ENCODE assay signal across 1 cellular context in the genomic region with DNA sequence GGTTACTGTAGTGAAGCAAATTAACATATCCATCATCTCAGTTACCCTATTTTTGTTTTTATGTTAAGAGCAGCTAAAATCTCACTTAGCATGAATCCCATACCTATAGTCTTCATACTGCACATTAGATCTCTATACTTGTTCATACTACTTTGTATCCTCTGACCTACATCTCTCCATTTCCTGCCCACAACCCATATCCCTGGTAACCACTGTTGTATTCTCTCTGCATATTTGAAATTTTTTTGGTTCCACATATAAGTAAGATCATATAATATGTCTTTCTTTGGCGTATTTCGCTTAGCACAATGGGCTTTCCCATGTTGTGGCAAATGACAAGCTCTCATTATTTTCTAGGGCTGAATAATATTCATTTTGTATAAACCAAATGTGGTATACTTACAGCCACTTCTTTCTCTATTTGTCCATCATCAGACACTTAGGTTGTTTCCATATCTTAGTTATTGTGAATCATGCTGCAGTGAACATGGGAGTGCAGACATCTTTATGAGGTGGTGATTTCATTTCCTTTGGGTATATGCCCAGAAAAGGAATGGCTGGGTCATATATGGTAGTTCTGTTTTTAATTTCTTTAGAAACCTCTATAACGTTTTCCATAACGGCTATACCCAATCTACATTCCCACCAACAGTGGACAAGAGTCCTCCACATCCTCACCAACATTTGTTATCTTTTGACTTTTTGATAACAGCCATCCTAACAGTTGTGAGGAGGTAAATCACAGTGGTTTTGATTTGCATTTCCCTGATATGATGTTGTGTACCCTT.
TF ChIP-seq lines count a peak whose summit lies in the region.

No MANE protein-coding gene starts in this region.

TF ChIP-seq in SK-N-SH, 30 proteins besides CTCF, POLR2A, EP300 and RAD21 (continued from another document):
- TF ChIP-seq FOSL2 (IDR thresholded peaks at IDR 0.05; ENCODE audit: borderline replicate concordance, low read depth) (peak; percentile 44; the same call in 1 of the 2 replicates), MXI1 (IDR thresholded peaks at IDR 0.05; ENCODE audit: low read depth, low read length) (no peak), SMC3 (IDR thresholded peaks at IDR 0.05; ENCODE audit: low read depth, low read length) (no peak), ELF1 (IDR thresholded peaks at IDR 0.05) (no peak), FOXJ3 (CRISPR knock-in tag; IDR thresholded peaks at IDR 0.05) (no peak), JUND (IDR thresholded peaks at IDR 0.05) (peak; percentile 41), NRF1 (IDR thresholded peaks at IDR 0.05; ENCODE audit: low read depth, low read length) (no peak), SIN3A (IDR thresholded peaks at IDR 0.05; ENCODE audit: borderline replicate concordance, low read depth, low read length) (no peak), RCOR1 (IDR thresholded peaks at IDR 0.05; ENCODE audit: low read length) (no peak), RXRA (IDR thresholded peaks at IDR 0.05; ENCODE audit: borderline replicate concordance, low read depth) (no peak), POLR2AphosphoS5 (IDR thresholded peaks at IDR 0.05; ENCODE audit: low read depth, low read length) (no peak), GABPA (IDR thresholded peaks at IDR 0.05; ENCODE audit: low read depth) (no peak), FOXM1 (IDR thresholded peaks at IDR 0.05; ENCODE audit: low read depth) (no peak), RFX5 (IDR thresholded peaks at IDR 0.05; ENCODE audit: low read length) (no peak)
- TF ChIP-seq, protein P1, sequence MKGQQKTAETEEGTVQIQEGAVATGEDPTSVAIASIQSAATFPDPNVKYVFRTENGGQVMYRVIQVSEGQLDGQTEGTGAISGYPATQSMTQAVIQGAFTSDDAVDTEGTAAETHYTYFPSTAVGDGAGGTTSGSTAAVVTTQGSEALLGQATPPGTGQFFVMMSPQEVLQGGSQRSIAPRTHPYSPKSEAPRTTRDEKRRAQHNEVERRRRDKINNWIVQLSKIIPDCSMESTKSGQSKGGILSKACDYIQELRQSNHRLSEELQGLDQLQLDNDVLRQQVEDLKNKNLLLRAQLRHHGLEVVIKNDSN (IDR thresholded peaks at IDR 0.05; ENCODE audit: borderline replicate concordance, low read depth): no peak
- TF ChIP-seq, protein P2, sequence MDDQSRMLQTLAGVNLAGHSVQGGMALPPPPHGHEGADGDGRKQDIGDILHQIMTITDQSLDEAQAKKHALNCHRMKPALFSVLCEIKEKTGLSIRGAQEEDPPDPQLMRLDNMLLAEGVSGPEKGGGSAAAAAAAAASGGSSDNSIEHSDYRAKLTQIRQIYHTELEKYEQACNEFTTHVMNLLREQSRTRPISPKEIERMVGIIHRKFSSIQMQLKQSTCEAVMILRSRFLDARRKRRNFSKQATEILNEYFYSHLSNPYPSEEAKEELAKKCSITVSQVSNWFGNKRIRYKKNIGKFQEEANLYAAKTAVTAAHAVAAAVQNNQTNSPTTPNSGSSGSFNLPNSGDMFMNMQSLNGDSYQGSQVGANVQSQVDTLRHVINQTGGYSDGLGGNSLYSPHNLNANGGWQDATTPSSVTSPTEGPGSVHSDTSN (IDR thresholded peaks at IDR 0.05): peak; percentile 37; the same call in 1 of the 2 replicates
- TF ChIP-seq, protein P3, sequence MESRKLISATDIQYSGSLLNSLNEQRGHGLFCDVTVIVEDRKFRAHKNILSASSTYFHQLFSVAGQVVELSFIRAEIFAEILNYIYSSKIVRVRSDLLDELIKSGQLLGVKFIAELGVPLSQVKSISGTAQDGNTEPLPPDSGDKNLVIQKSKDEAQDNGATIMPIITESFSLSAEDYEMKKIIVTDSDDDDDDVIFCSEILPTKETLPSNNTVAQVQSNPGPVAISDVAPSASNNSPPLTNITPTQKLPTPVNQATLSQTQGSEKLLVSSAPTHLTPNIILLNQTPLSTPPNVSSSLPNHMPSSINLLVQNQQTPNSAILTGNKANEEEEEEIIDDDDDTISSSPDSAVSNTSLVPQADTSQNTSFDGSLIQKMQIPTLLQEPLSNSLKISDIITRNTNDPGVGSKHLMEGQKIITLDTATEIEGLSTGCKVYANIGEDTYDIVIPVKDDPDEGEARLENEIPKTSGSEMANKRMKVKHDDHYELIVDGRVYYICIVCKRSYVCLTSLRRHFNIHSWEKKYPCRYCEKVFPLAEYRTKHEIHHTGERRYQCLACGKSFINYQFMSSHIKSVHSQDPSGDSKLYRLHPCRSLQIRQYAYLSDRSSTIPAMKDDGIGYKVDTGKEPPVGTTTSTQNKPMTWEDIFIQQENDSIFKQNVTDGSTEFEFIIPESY (IDR thresholded peaks at IDR 0.05; ENCODE audit: borderline replicate concordance, low read depth): no peak
- TF ChIP-seq, protein P4, sequence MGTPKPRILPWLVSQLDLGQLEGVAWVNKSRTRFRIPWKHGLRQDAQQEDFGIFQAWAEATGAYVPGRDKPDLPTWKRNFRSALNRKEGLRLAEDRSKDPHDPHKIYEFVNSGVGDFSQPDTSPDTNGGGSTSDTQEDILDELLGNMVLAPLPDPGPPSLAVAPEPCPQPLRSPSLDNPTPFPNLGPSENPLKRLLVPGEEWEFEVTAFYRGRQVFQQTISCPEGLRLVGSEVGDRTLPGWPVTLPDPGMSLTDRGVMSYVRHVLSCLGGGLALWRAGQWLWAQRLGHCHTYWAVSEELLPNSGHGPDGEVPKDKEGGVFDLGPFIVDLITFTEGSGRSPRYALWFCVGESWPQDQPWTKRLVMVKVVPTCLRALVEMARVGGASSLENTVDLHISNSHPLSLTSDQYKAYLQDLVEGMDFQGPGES (IDR thresholded peaks at IDR 0.05; ENCODE audit: low read depth, low read length): no peak
- TF ChIP-seq, protein P5, sequence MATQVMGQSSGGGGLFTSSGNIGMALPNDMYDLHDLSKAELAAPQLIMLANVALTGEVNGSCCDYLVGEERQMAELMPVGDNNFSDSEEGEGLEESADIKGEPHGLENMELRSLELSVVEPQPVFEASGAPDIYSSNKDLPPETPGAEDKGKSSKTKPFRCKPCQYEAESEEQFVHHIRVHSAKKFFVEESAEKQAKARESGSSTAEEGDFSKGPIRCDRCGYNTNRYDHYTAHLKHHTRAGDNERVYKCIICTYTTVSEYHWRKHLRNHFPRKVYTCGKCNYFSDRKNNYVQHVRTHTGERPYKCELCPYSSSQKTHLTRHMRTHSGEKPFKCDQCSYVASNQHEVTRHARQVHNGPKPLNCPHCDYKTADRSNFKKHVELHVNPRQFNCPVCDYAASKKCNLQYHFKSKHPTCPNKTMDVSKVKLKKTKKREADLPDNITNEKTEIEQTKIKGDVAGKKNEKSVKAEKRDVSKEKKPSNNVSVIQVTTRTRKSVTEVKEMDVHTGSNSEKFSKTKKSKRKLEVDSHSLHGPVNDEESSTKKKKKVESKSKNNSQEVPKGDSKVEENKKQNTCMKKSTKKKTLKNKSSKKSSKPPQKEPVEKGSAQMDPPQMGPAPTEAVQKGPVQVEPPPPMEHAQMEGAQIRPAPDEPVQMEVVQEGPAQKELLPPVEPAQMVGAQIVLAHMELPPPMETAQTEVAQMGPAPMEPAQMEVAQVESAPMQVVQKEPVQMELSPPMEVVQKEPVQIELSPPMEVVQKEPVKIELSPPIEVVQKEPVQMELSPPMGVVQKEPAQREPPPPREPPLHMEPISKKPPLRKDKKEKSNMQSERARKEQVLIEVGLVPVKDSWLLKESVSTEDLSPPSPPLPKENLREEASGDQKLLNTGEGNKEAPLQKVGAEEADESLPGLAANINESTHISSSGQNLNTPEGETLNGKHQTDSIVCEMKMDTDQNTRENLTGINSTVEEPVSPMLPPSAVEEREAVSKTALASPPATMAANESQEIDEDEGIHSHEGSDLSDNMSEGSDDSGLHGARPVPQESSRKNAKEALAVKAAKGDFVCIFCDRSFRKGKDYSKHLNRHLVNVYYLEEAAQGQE (IDR thresholded peaks at IDR 0.05; ENCODE audit: low read depth, low read length): no peak
